8 cellular contexts compared by ENCODE assay signal in genomic region chr4:76208005-76208765, GRCh38. TPM values are rescaled to one million over a fixed set of nuclear protein-coding genes. Genes with fewer than 3 reads are reported as not detected.
DNase-seq lines count a peak whose midpoint lies in the region; ATAC-seq and TF ChIP-seq lines count a peak whose summit lies in the region.

No MANE protein-coding gene starts in this region.

- POLR2A ChIA-PET in MCF 10A (lab: Yijun Ruan, JAX) = interaction anchor here (0.6 to 10.1 kb wide), 13 partner anchors 10 to 735 kb away, joined by 3 to 90 read pairs (median 4); partner anchors contain the start of genes SHROOM3 and STBD1

- BruUV-seq in MCF 10A (replicated peaks; lab: Mats Ljungman, UMichigan) = no TSS peak

- peaks cover 69 to 98% (median 94%) of the 10 kb centered on the region in 4 donors for H3K4me1 ChIP-seq in stomach
- H3K4me1 ChIP-seq in effector memory CD4-positive, alpha-beta T cell (ENCODE audit: control insufficient read depth, insufficient read depth, low read length, poor library complexity, severe bottlenecking) = peaks cover 8% of the 10 kb centered on the region

- peak overlapping the region; percentile 98 for H3K27ac Mint-ChIP-seq in MCF 10A (ENCODE audit: low read depth, unreplicated experiment)

- peak overlapping the region; percentile 94 for H3K27ac ChIP-seq in layer of hippocampus (ENCODE audit: low read depth, low read length)
- peak overlapping the region; percentile 81 to 99 (median 96) for H3K27ac ChIP-seq in stomach
- H3K27ac ChIP-seq in effector memory CD4-positive, alpha-beta T cell (ENCODE audit: insufficient read depth, low read length, poor library complexity, severe bottlenecking) = no peak overlapping the region

- intact Hi-C loops in MCF 10A (cut with micrococcal nuclease) = no loop called here
- intact Hi-C loops in stomach (cut with DNase I; ENCODE audit: low total_unique reads) = no loop called here

- H3K27me3 ChIP-seq in layer of hippocampus (ENCODE audit: control insufficient read depth, insufficient read depth, low read length) = no peaks in the 10 kb centered on the region
- H3K27me3 ChIP-seq in stomach = no peaks in the 10 kb centered on the region
- H3K27me3 ChIP-seq in effector memory CD4-positive, alpha-beta T cell (replicated peaks; ENCODE audit: control insufficient read depth, insufficient read depth, low read length, poor library complexity, severe bottlenecking) = no peaks in the 10 kb centered on the region

- peaks cover 34% of the 10 kb centered on the region for H3K4me1 Mint-ChIP-seq in MCF 10A (ENCODE audit: insufficient read depth, unreplicated experiment)

- TF ChIP-seq POLR2A in stomach (IDR thresholded peaks at IDR 0.05) = no peak

- H3K27me3 Mint-ChIP-seq in MCF 10A (ENCODE audit: insufficient read depth, unreplicated experiment) = no peaks in the 10 kb centered on the region

- H3K36me3 Mint-ChIP-seq in MCF 10A (ENCODE audit: insufficient read depth, unreplicated experiment) = peaks cover 21% of the 10 kb centered on the region

- H3K36me3 ChIP-seq in stomach = no peaks in the 10 kb centered on the region
- H3K36me3 ChIP-seq in effector memory CD4-positive, alpha-beta T cell (ENCODE audit: control insufficient read depth, insufficient read depth, low read length) = no peaks in the 10 kb centered on the region

- peak overlapping the region; percentile 74 for H3K4me3 Mint-ChIP-seq in MCF 10A (ENCODE audit: unreplicated experiment)

- CTCF ChIA-PET in MCF 10A (lab: Yijun Ruan, JAX) = interaction anchor here (0.8 to 2.0 kb wide), 3 partner anchors 10 to 99 kb away, joined by 3 to 6 read pairs (median 6); partner anchors contain the start of gene STBD1

- no peaks in the 10 kb centered on the region for H3K9me3 ChIP-seq in stomach
- no peaks in the 10 kb centered on the region for H3K9me3 ChIP-seq in effector memory CD4-positive, alpha-beta T cell (ENCODE audit: control insufficient read depth, low read length)

- no peak for TF ChIP-seq CTCF in MCF 10A (IDR thresholded peaks at IDR 0.05; ENCODE audit: unreplicated experiment)
- no peak for TF ChIP-seq CTCF in stomach (IDR thresholded peaks at IDR 0.05)

- no peak for TF ChIP-seq EP300 in stomach (IDR thresholded peaks at IDR 0.05)

- DNase-seq in COLO829 (ENCODE audit: low spot score) = peak; percentile 68
- peak; percentile 17 for DNase-seq in NCI-H2171 (lab: John Stamatoyannopoulos, UW)
- peak; percentile 83 for DNase-seq in MCF 10A (ENCODE audit: unreplicated experiment)
- DNase-seq in stomach = peak; percentile 74
- DNase-seq in effector memory CD4-positive, alpha-beta T cell = no peak
- no peak for DNase-seq in NCI-H146 treated with DMSO at 0.1 percent for 48 hours (lab: John Stamatoyannopoulos, UW; ENCODE audit: unreplicated experiment)

- WGBS in stomach, 5 donors = 12 to 22% (median 15%) methylated on average over 9 of the region's 9 CpGs

- peak overlapping the region in 3 of 4 donors; percentile 13 to 27 (median 21) for H3K4me3 ChIP-seq in stomach
- H3K4me3 ChIP-seq in effector memory CD4-positive, alpha-beta T cell (ENCODE audit: insufficient read depth, low read depth, low read length, poor library complexity, severe bottlenecking) = no peak overlapping the region

- no peaks in the 10 kb centered on the region for H3K9me3 Mint-ChIP-seq in MCF 10A (ENCODE audit: unreplicated experiment)

- no peak for ATAC-seq in HG03442 (IDR thresholded peaks at IDR 0.05; ENCODE audit: unreplicated experiment)

RNA-seq across cellular contexts. Expression of gene SCARB2, which starts 5.4 kb away (rescaled TPM):
- total RNA-seq in MCF 10A (2022) = 67.2 and 71.4 TPM in 2 replicates
- 100 to 1,000 TPM in 3 of 5 donors, 10 to 100 TPM in 2; 84.0 to 293 (median 161) TPM for total RNA-seq in stomach
- 10 to 100 TPM; 30.4 to 55.3 (median 42.7) TPM for polyA plus RNA-seq in stomach

RNA-seq across cellular contexts. Expression of gene FAM47E, which starts 43.3 kb away (rescaled TPM):
- 1.0 TPM in 2 replicates for total RNA-seq in MCF 10A (2022)
- 1 to 10 TPM in 3 of 5 donors, under 1 TPM in 1, not detected in 1; under 0.01 to 9.5 (median 5.6) TPM for total RNA-seq in stomach
- 10 to 100 TPM in 1 of 3 donors, 1 to 10 TPM in 2; 6.2 to 10.8 (median 6.5) TPM for polyA plus RNA-seq in stomach

RNA-seq across cellular contexts. Expression of gene NUP54, which starts 60.0 kb away (rescaled TPM):
- total RNA-seq in MCF 10A (2022) = 46.9 and 51.5 TPM in 2 replicates
- total RNA-seq in stomach = 10 to 100 TPM in 3 of 5 donors, 1 to 10 TPM in 2; 9.3 to 87.6 (median 10.3) TPM
- polyA plus RNA-seq in stomach = 10 to 100 TPM; 14.2 to 21.8 (median 21.5) TPM

Comparison
In these comparisons a context has a peak if more than half of its experiments do, and no peak if none do; other contexts are left out.
1. DNase-seq: peak in COLO829 (single experiment), NCI-H2171 (single experiment), MCF 10A (single experiment) and stomach (single experiment); none in effector memory CD4-positive, alpha-beta T cell (0 of 3) and NCI-H146 treated with DMSO at 0.1 percent for 48 hours (single experiment).